In genomic region chr1:199982606-199983005, GRCh38 we compare ENCODE assay signal across 24 cellular contexts. TPM values are rescaled to one million over a fixed set of nuclear protein-coding genes. Genes with fewer than 3 reads are reported as not detected.
"Had no signal": no experiment of that assay in that cellular context is flagged by ENCODE, and none has a peak within 500 bp of the region (broad histone marks: within the 10 kb centered on the region; RNA-seq: fewer than 3 reads in every experiment).

No MANE protein-coding gene starts in this region.

- H3K27ac Mint-ChIP-seq: dendritic cell treated with granulocyte-macrophage colony-stimulating factor and Interleukin-4, amounts not matched to agents 40 ng/mL and 50 ng/mL, for 4 days; endodermal cell; naive B cell; natural killer cell treated with Interleukin-12 subunit alpha and Interleukin-12 subunit beta and Interleukin-15 and Interleukin-18, amount 100 ng/mL, for 72 hours; stimulated activated naive B cell treated with anti-CD40 and anti-IgM and Interleukin-4, amounts not matched to agents 10 μg/mL and 1 μg/mL and 100 μg/mL, for 72 hours; stimulated activated naive CD8-positive, alpha-beta T cell treated with anti-CD3 and anti-CD28 coated beads, Interleukin-15, Interleukin-2, amounts not matched to agents 100 ng/mL and 50 ng/mL, for 24 hours had no signal

- H3K36me3 Mint-ChIP-seq: natural killer cell treated with Interleukin-12 subunit alpha and Interleukin-12 subunit beta and Interleukin-15 and Interleukin-18, amount 100 ng/mL, for 72 hours; stimulated activated naive B cell treated with anti-CD40 and anti-IgM and Interleukin-4, amounts not matched to agents 10 μg/mL and 1 μg/mL and 100 μg/mL, for 72 hours had no signal

- DNase-seq: effector CD8-positive, alpha-beta T cell; endodermal cell; foreskin fibroblast; gastrocnemius medialis; head of caudate nucleus; left cardiac atrium; left ventricle myocardium superior; lower lobe of right lung; naive B cell; pancreas; stimulated activated CD4-positive, alpha-beta T cell treated with anti-CD3 and anti-CD28 coated beads, Interleukin-2, amount 100 ng/mL, for 48 hours; stimulated activated naive B cell treated with anti-CD40 and anti-IgM and Interleukin-4, amounts not matched to agents 10 μg/mL and 1 μg/mL and 100 μg/mL, for 72 hours; upper lobe of right lung; uterus had no signal

- H3K9me3 Mint-ChIP-seq: dendritic cell treated with granulocyte-macrophage colony-stimulating factor and Interleukin-4, amounts not matched to agents 40 ng/mL and 50 ng/mL, for 4 days; endodermal cell; natural killer cell treated with Interleukin-12 subunit alpha and Interleukin-12 subunit beta and Interleukin-15 and Interleukin-18, amount 100 ng/mL, for 72 hours; neural crest cell; stimulated activated naive B cell treated with anti-CD40 and anti-IgM and Interleukin-4, amounts not matched to agents 10 μg/mL and 1 μg/mL and 100 μg/mL, for 72 hours; stimulated activated naive CD8-positive, alpha-beta T cell treated with anti-CD3 and anti-CD28 coated beads, Interleukin-15, Interleukin-2, amounts not matched to agents 100 ng/mL and 50 ng/mL, for 24 hours had no signal

- H3K4me1 Mint-ChIP-seq: endodermal cell, neural crest cell had no signal

- H3K27ac ChIP-seq: epithelial cell of prostate, gastrocnemius medialis, lower lobe of right lung, neutrophil, right atrium auricular region, thoracic aorta, tibial nerve, upper lobe of right lung, uterus had no signal

- H3K36me3 ChIP-seq: gastrocnemius medialis, lower lobe of right lung, neutrophil, pancreas, right atrium auricular region, thoracic aorta, tibial nerve, upper lobe of right lung, uterus had no signal

- H3K9me3 ChIP-seq: gastrocnemius medialis, lower lobe of right lung, neutrophil, pancreas, right atrium auricular region, thoracic aorta, tibial nerve, upper lobe of right lung, uterus had no signal

- H3K4me3 ChIP-seq: gastrocnemius medialis, lower lobe of right lung, pancreas, right atrium auricular region, thoracic aorta, tibial nerve, upper lobe of right lung, uterus had no signal

- H3K4me1 ChIP-seq: gastrocnemius medialis, lower lobe of right lung, right atrium auricular region, tibial nerve, upper lobe of right lung, uterus had no signal

- H3K4me3 Mint-ChIP-seq: dendritic cell treated with granulocyte-macrophage colony-stimulating factor and Interleukin-4, amounts not matched to agents 40 ng/mL and 50 ng/mL, for 4 days; endodermal cell; natural killer cell treated with Interleukin-12 subunit alpha and Interleukin-12 subunit beta and Interleukin-15 and Interleukin-18, amount 100 ng/mL, for 72 hours; neural crest cell; stimulated activated naive B cell treated with anti-CD40 and anti-IgM and Interleukin-4, amounts not matched to agents 10 μg/mL and 1 μg/mL and 100 μg/mL, for 72 hours; stimulated activated naive CD8-positive, alpha-beta T cell treated with anti-CD3 and anti-CD28 coated beads, Interleukin-15, Interleukin-2, amounts not matched to agents 100 ng/mL and 50 ng/mL, for 24 hours had no signal

- H3K27me3 ChIP-seq: gastrocnemius medialis, neutrophil, pancreas, right atrium auricular region, tibial nerve, upper lobe of right lung, uterus had no signal

RNA-seq across cellular contexts. Expression of gene NR5A2, which starts 44.9 kb away (rescaled TPM):
- total RNA-seq: kidney epithelial cell, neural crest cell had no signal
